In the genomic region with DNA sequence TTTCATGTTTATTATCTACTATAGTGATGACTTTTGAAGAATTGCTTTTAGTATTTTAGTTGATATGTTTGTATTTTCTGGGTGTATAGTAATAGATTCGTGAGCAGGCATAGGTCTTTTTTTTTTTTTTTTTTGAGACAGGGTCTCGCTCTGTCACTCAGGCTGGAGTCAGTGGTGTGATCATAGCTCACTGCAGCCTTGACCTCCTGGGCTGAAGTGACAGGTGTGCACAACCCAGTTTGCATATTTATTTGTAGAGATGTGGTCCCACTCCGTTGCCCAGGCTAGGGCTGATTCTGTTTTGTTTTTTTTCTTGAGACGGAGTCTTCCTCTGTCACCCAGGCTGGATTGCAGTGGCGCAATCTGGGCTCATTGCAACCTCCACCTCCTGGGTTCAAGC, we compare ENCODE assay signal across 1 cellular context.
TF ChIP-seq lines count a peak whose summit lies in the region.

No MANE protein-coding gene starts in this region.

TF ChIP-seq in GM23338, 12 proteins besides CTCF, POLR2A, EP300 and RAD21 (continued from another document):
- TF ChIP-seq, protein P1, sequence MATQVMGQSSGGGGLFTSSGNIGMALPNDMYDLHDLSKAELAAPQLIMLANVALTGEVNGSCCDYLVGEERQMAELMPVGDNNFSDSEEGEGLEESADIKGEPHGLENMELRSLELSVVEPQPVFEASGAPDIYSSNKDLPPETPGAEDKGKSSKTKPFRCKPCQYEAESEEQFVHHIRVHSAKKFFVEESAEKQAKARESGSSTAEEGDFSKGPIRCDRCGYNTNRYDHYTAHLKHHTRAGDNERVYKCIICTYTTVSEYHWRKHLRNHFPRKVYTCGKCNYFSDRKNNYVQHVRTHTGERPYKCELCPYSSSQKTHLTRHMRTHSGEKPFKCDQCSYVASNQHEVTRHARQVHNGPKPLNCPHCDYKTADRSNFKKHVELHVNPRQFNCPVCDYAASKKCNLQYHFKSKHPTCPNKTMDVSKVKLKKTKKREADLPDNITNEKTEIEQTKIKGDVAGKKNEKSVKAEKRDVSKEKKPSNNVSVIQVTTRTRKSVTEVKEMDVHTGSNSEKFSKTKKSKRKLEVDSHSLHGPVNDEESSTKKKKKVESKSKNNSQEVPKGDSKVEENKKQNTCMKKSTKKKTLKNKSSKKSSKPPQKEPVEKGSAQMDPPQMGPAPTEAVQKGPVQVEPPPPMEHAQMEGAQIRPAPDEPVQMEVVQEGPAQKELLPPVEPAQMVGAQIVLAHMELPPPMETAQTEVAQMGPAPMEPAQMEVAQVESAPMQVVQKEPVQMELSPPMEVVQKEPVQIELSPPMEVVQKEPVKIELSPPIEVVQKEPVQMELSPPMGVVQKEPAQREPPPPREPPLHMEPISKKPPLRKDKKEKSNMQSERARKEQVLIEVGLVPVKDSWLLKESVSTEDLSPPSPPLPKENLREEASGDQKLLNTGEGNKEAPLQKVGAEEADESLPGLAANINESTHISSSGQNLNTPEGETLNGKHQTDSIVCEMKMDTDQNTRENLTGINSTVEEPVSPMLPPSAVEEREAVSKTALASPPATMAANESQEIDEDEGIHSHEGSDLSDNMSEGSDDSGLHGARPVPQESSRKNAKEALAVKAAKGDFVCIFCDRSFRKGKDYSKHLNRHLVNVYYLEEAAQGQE (IDR thresholded peaks at IDR 0.05; ENCODE audit: unreplicated experiment) = no peak
- TF ChIP-seq, protein P2, sequence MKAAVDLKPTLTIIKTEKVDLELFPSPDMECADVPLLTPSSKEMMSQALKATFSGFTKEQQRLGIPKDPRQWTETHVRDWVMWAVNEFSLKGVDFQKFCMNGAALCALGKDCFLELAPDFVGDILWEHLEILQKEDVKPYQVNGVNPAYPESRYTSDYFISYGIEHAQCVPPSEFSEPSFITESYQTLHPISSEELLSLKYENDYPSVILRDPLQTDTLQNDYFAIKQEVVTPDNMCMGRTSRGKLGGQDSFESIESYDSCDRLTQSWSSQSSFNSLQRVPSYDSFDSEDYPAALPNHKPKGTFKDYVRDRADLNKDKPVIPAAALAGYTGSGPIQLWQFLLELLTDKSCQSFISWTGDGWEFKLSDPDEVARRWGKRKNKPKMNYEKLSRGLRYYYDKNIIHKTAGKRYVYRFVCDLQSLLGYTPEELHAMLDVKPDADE (IDR thresholded peaks at IDR 0.05) = no peak
- TF ChIP-seq POLR2AphosphoS5 (IDR thresholded peaks at IDR 0.05; ENCODE audit: low read depth) (no peak), CREB1 (CRISPR knock-in tag; IDR thresholded peaks at IDR 0.05; ENCODE audit: low read depth) (no peak), ZNF331 (CRISPR knock-in tag; IDR thresholded peaks at IDR 0.05; ENCODE audit: low read depth) (no peak), EZH2phosphoT487 (IDR thresholded peaks at IDR 0.05; ENCODE audit: unreplicated experiment) (no peak), STAT1 (IDR thresholded peaks at IDR 0.05; ENCODE audit: unreplicated experiment) (no peak)
